9 cellular contexts compared by ENCODE assay signal in genomic region chr11:2298795-2299747, GRCh38. TPM values are rescaled to one million over a fixed set of nuclear protein-coding genes. Genes with fewer than 3 reads are reported as not detected.
DNase-seq lines count a peak whose midpoint lies in the region; ATAC-seq and TF ChIP-seq lines count a peak whose summit lies in the region.
"Had no signal": no experiment of that assay in that cellular context is flagged by ENCODE, and none has a peak within 500 bp of the region (broad histone marks: within the 10 kb centered on the region; RNA-seq: fewer than 3 reads in every experiment).

No MANE protein-coding gene starts in this region.

- no peak for TF ChIP-seq POLR2A in breast epithelium (IDR thresholded peaks at IDR 0.05)
- no peak for TF ChIP-seq POLR2A in uterus (IDR thresholded peaks at IDR 0.05)

- peak overlapping the region in 5 of 6 donors; percentile 56 to 83 (median 72) for H3K27ac Mint-ChIP-seq in naive B cell

- H3K4me1 ChIP-seq in breast epithelium (no peaks in the 10 kb centered on the region), uterus (peaks cover 0 to 5% of the 10 kb centered on the region in 2 donors)

- peak overlapping the region; percentile 63 to 96 (median 76) for H3K4me3 Mint-ChIP-seq in naive B cell

- H3K4me1 Mint-ChIP-seq in naive B cell: peaks cover 28 to 38% (median 36%) of the 10 kb centered on the region in 3 donors

- no peaks in the 10 kb centered on the region for H3K9me3 Mint-ChIP-seq in naive B cell

- no peaks in the 10 kb centered on the region for H3K36me3 Mint-ChIP-seq in naive B cell

- H3K36me3 ChIP-seq in breast epithelium (no peaks in the 10 kb centered on the region), uterus (no peaks in the 10 kb centered on the region)

- H3K27ac ChIP-seq in breast epithelium: no peak overlapping the region
- H3K27ac ChIP-seq in uterus: no peak overlapping the region

- H3K27me3 Mint-ChIP-seq in naive B cell: no peaks in the 10 kb centered on the region

- no peaks in the 10 kb centered on the region for H3K27me3 ChIP-seq in breast epithelium
- H3K27me3 ChIP-seq in uterus: no peaks in the 10 kb centered on the region

- TF ChIP-seq CTCF in breast epithelium (IDR thresholded peaks at IDR 0.05) (peak in 2 of 3 donors; percentile 58 to 67), uterus (IDR thresholded peaks at IDR 0.05) (peak in 2 of 4 experiments; percentile 9 to 40)

- H3K9me3 ChIP-seq in breast epithelium: no peaks in the 10 kb centered on the region
- H3K9me3 ChIP-seq in uterus: no peaks in the 10 kb centered on the region

- no peak overlapping the region for H3K4me3 ChIP-seq in breast epithelium
- H3K4me3 ChIP-seq in uterus: no peak overlapping the region

- ATAC-seq in naive B cell (ENCODE audit: low read depth in 2 of 2) (no peak), HG02763 (IDR thresholded peaks at IDR 0.05; ENCODE audit: unreplicated experiment) (no peak)

- intact Hi-C loops in breast epithelium (cut with DNase I; ENCODE audit: low total_unique reads) (loop anchor here (5.0 kb wide), 1 partner anchor 102 kb away; no protein-coding TSS in a partner anchor), uterus (cut with DNase I; ENCODE audit: low total_unique reads) (no loop called here)

- DNase-seq in NCI-H1436 (lab: John Stamatoyannopoulos, UW) (peak; percentile 52), NCI-H1436 treated with DMSO at 0.1 percent for 48 hours (lab: John Stamatoyannopoulos, UW) (no peak), NCI-H1930 (lab: John Stamatoyannopoulos, UW) (peak; percentile 21 to 39), breast epithelium (ENCODE audit: low spot score in 2 of 2) (peak; percentile 39 to 65), naive B cell (no peak), uterus (no peak), NCI-H446 treated with DMSO at 0.1 percent for 48 hours (lab: John Stamatoyannopoulos, UW) (no peak)

RNA-seq across cellular contexts. Expression of gene C11orf21, which starts 2.6 kb away (rescaled TPM):
- total RNA-seq in breast epithelium (1 to 10 TPM in 1 of 3 donors, under 1 TPM in 2; 0.33 to 1.0 (median 0.96) TPM), uterus (1 to 10 TPM in 2 of 4 donors, not detected in 2; 1.7 to 1.8 TPM)
- 10 to 100 TPM in 3 of 6 donors, 1 to 10 TPM in 3; 8.3 to 15.4 (median 10.2) TPM for polyA plus RNA-seq in naive B cell (ENCODE audit: low read depth in 6 of 6)
- polyA plus RNA-seq: AG04450 had no signal

RNA-seq across cellular contexts. Expression of gene TSPAN32, which starts 2.7 kb away (rescaled TPM):
- 1 to 10 TPM in 2 of 3 donors, under 1 TPM in 1; 0.33 to 2.4 (median 1.0) TPM for total RNA-seq in breast epithelium
- polyA plus RNA-seq in naive B cell (ENCODE audit: low read depth in 6 of 6): 10 to 100 TPM in 4 of 6 donors, 1 to 10 TPM in 2; 6.5 to 24.0 (median 13.5) TPM
- total RNA-seq in uterus: 1 to 10 TPM in 2 of 4 donors, not detected in 2; 2.5 to 3.3 TPM

RNA-seq across cellular contexts. Expression of gene ASCL2, which starts 28.7 kb away (rescaled TPM):
- 1 to 10 TPM in 2 of 3 donors, under 1 TPM in 1; 0.96 to 4.8 (median 3.3) TPM for total RNA-seq in breast epithelium
- 1 to 10 TPM in 1 of 6 donors, under 1 TPM in 4, not detected in 1; 0.35 to 1.7 (median 0.60) TPM for polyA plus RNA-seq in naive B cell (ENCODE audit: low read depth in 6 of 6)
- 1 to 10 TPM in 3 of 4 donors, not detected in 1; 1.0 to 1.6 (median 1.5) TPM for total RNA-seq in uterus
- polyA plus RNA-seq: AG04450 had no signal

Comparison
In these comparisons a context has a peak if more than half of its experiments do, and no peak if none do; other contexts are left out.
1. DNase-seq: peak in NCI-H1436 (single experiment), NCI-H1930 (2 of 2) and breast epithelium (2 of 2); none in NCI-H1436 treated with DMSO at 0.1 percent for 48 hours (single experiment), naive B cell (single experiment), uterus (0 of 2) and NCI-H446 treated with DMSO at 0.1 percent for 48 hours (single experiment).